ENCODE assay signal across 8 cellular contexts in genomic region chr11:777288-778255, GRCh38. TPM values are rescaled to one million over a fixed set of nuclear protein-coding genes. Genes with fewer than 3 reads are reported as not detected.
DNase-seq lines count a peak whose midpoint lies in the region; ATAC-seq, FAIRE-seq and TF ChIP-seq lines count a peak whose summit lies in the region.

GATD1 (minus strand) TSS chr11:777487; CDS start chr11:777462, 25 bp downstream.

- FAIRE-seq in GM12892 (lab: Jason Lieb, UNC) (peak; percentile 99), urothelium cell line (lab: Jason Lieb, UNC) (peak; percentile 77)

- H3K27me3 Mint-ChIP-seq in T-helper 17 cell = no peaks in the 10 kb centered on the region

- ATAC-seq in HG02798 (IDR thresholded peaks at IDR 0.05; ENCODE audit: poor library complexity, unreplicated experiment) = peak; percentile 88
- ATAC-seq in T-helper 17 cell = peak; percentile 90
- ATAC-seq in left ventricle myocardium superior = peak; percentile 94

- intact Hi-C loops in left ventricle myocardium superior (cut with micrococcal nuclease) = no loop called here

- DNase-seq in GM12892 (ENCODE audit: insufficient read length) (peak; percentile 100), NCI-H1436 treated with DMSO at 0.1 percent for 48 hours (lab: John Stamatoyannopoulos, UW) (peak; percentile 17), T-helper 17 cell (peak; percentile 92 to 98 (median 95)), amniotic stem cell (lab: John Stamatoyannopoulos, UW) (peak; percentile 49), left ventricle myocardium superior (peak; percentile 96), pulmonary artery endothelial cell (ENCODE audit: low read depth, low spot score) (no peak), urothelium cell line (ENCODE audit: low spot score) (peak; percentile 96)

- peak; percentile 84; the same call in 1 of the 2 replicates for TF ChIP-seq POLR2A in GM12892 (IDR thresholded peaks at IDR 0.05; ENCODE audit: low read depth, low read length)

- H3K4me1 Mint-ChIP-seq in T-helper 17 cell = peaks cover 8% of the 10 kb centered on the region

- no peaks in the 10 kb centered on the region for H3K36me3 Mint-ChIP-seq in T-helper 17 cell (ENCODE audit: low read depth)

- H3K9me3 ChIP-seq in T-helper 17 cell (ENCODE audit: control insufficient read depth, low read length, poor library complexity, severe bottlenecking) = no peaks in the 10 kb centered on the region

- peak within 1 kb of the TSS; percentile 49 for H3K27ac Mint-ChIP-seq in T-helper 17 cell

- peak within 1 kb of the TSS; percentile 85 for H3K4me3 Mint-ChIP-seq in T-helper 17 cell

RNA-seq across cellular contexts. Expression of gene GATD1, which starts in this region (rescaled TPM):
- polyA plus RNA-seq in GM12892 (2012; ENCODE audit: missing spikeins) = 19.1 TPM
- total RNA-seq in T-helper 17 cell (10 to 100 TPM; 36.7 to 44.3 TPM), left ventricle myocardium superior (23.1 TPM), pulmonary artery endothelial cell (37.5 and 38.1 TPM in 2 replicates)
